In the genomic region with DNA sequence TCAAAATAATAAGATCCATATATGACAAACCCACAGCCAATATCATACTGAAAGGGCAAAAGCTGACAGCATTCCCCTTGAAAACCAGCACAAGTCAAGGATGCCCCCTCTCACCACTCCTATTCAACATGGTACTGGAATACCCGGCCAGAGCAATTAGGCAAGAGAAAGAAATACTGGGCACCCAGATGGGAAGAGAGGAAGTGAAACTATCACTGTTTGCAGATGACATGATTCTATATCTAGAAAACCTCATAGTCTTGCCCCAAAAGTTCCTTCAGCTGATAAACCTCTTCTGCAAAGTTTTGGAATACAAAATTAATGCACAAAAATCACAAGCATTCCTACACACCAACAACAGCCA, we compare ENCODE assay signal across 19 cellular contexts.
DNase-seq lines count a peak whose midpoint lies in the region; ATAC-seq lines count a peak whose summit lies in the region.
"Had no signal": no experiment of that assay in that cellular context is flagged by ENCODE, and none has a peak within 500 bp of the region (broad histone marks: within the 10 kb centered on the region; RNA-seq: fewer than 3 reads in every experiment).

No MANE protein-coding gene starts in this region.

- H3K36me3 Mint-ChIP-seq in activated CD4-positive, alpha-beta T cell treated with anti-CD3 and anti-CD28 coated beads for 36 hours (ENCODE audit: low read depth) = peaks cover 15% of the 10 kb centered on the region

- peak; percentile 77 for DNase-seq in SIG-M5 treated with dmso at 0.1 percent for 504 hours (lab: John Stamatoyannopoulos, UW; ENCODE audit: unreplicated experiment)
- DNase-seq in SIG-M5 (lab: John Stamatoyannopoulos, UW) = no peak
- DNase-seq in MV-4-11 (lab: John Stamatoyannopoulos, UW) = peak; percentile 93
- DNase-seq in activated CD4-positive, alpha-beta T cell treated with anti-CD3 and anti-CD28 coated beads for 36 hours = no peak
- DNase-seq in NCI-H2107 treated with DMSO at 0.1 percent for 48 hours (lab: John Stamatoyannopoulos, UW; ENCODE audit: unreplicated experiment) = no peak
- DNase-seq in left ventricle myocardium superior = no peak
- no peak for DNase-seq in inferior parietal cortex (ENCODE audit: extremely low spot score)
- DNase-seq: activated CD4-positive, alpha-beta memory T cell treated with anti-CD3 and anti-CD28 coated beads, Interleukin-2, amount 10 ng/mL, durations not matched to agents 7 days and 5 days; amniotic stem cell; DMS79; hippocampal formation; KG1; midbrain; NCI-H1417 treated with DMSO at 0.1 percent for 48 hours; NCI-H2227 treated with DMSO at 0.1 percent for 48 hours; occipital lobe; stimulated activated CD4-positive, alpha-beta T cell treated with anti-CD3 and anti-CD28 coated beads, Interleukin-4, amount 100 ng/mL, for 1 hour had no signal

- CTCF ChIA-PET in activated CD4-positive, alpha-beta T cell treated with anti-CD3 and anti-CD28 coated beads for 36 hours (lab: Charles Lee) = interaction anchor here (1.0 kb wide), 1 partner anchor 22 kb away, joined by 3 read pairs; no protein-coding TSS in a partner anchor

- no peaks in the 10 kb centered on the region for H3K4me1 Mint-ChIP-seq in activated CD4-positive, alpha-beta T cell treated with anti-CD3 and anti-CD28 coated beads for 36 hours

- H3K27me3 Mint-ChIP-seq in activated CD4-positive, alpha-beta T cell treated with anti-CD3 and anti-CD28 coated beads for 36 hours = no peaks in the 10 kb centered on the region
- H3K27me3 Mint-ChIP-seq: activated CD4-positive, alpha-beta memory T cell treated with anti-CD3 and anti-CD28 coated beads, Interleukin-2, amount 10 ng/mL, durations not matched to agents 7 days and 5 days had no signal

- peaks cover 8% of the 10 kb centered on the region for H3K9me3 Mint-ChIP-seq in activated CD4-positive, alpha-beta T cell treated with anti-CD3 and anti-CD28 coated beads for 36 hours (ENCODE audit: low read depth)

- ATAC-seq in HG02885 (IDR thresholded peaks at IDR 0.05; ENCODE audit: poor library complexity, unreplicated experiment) = peak; percentile 54
- no peak for ATAC-seq in activated CD4-positive, alpha-beta T cell treated with anti-CD3 and anti-CD28 coated beads for 36 hours
- ATAC-seq in left ventricle myocardium superior = no peak

- POLR2A ChIA-PET in activated CD4-positive, alpha-beta T cell treated with anti-CD3 and anti-CD28 coated beads for 36 hours (lab: Charles Lee) = no interaction called here

- no peak overlapping the region for H3K27ac Mint-ChIP-seq in activated CD4-positive, alpha-beta T cell treated with anti-CD3 and anti-CD28 coated beads for 36 hours
- H3K27ac Mint-ChIP-seq: activated CD4-positive, alpha-beta memory T cell treated with anti-CD3 and anti-CD28 coated beads, Interleukin-2, amount 10 ng/mL, durations not matched to agents 7 days and 5 days; activated T-helper 1 cell treated with anti-CD3 and anti-CD28 coated beads, Interleukin-12 subunit alpha, Interleukin-12 subunit beta, Interleukin-2, Interleukin-4 antibody, amounts not matched to agents 30 ng/mL and 10 ng/mL and 1 ng/mL, durations not matched to agents 14 hours and 24 hours and 36 hours had no signal

- no peak overlapping the region for H3K4me3 Mint-ChIP-seq in activated CD4-positive, alpha-beta T cell treated with anti-CD3 and anti-CD28 coated beads for 36 hours
- H3K4me3 Mint-ChIP-seq: activated CD4-positive, alpha-beta memory T cell treated with anti-CD3 and anti-CD28 coated beads, Interleukin-2, amount 10 ng/mL, durations not matched to agents 7 days and 5 days; activated T-helper 1 cell treated with anti-CD3 and anti-CD28 coated beads, Interleukin-12 subunit alpha, Interleukin-12 subunit beta, Interleukin-2, Interleukin-4 antibody, amounts not matched to agents 30 ng/mL and 10 ng/mL and 1 ng/mL, durations not matched to agents 14 hours and 24 hours and 36 hours had no signal

- intact Hi-C loops in activated CD4-positive, alpha-beta T cell treated with anti-CD3 and anti-CD28 coated beads for 36 hours (cut with DNase I, micrococcal nuclease) = no loop called here
- intact Hi-C loops in left ventricle myocardium superior (cut with micrococcal nuclease) = no loop called here

Comparison
In these comparisons a context has a peak if more than half of its experiments do, and no peak if none do; other contexts are left out.
1. DNase-seq: peak in SIG-M5 treated with dmso at 0.1 percent for 504 hours (single experiment) and MV-4-11 (single experiment); none in SIG-M5 (single experiment), activated CD4-positive, alpha-beta T cell treated with anti-CD3 and anti-CD28 coated beads for 36 hours (single experiment), NCI-H2107 treated with DMSO at 0.1 percent for 48 hours (single experiment), left ventricle myocardium superior (single experiment) and inferior parietal cortex (single experiment).